8 cellular contexts compared by ENCODE assay signal in genomic region chr5:50667653-50668403, GRCh38. TPM values are rescaled to one million over a fixed set of nuclear protein-coding genes. Genes with fewer than 3 reads are reported as not detected.
DNase-seq lines count a peak whose midpoint lies in the region; ATAC-seq and TF ChIP-seq lines count a peak whose summit lies in the region.

No MANE protein-coding gene starts in this region.

- H3K4me1 ChIP-seq in mucosa of stomach (ENCODE audit: control insufficient read depth, insufficient read depth, low read length) = peaks cover 23% of the 10 kb centered on the region

- H3K36me3 Mint-ChIP-seq in endothelial cell (ENCODE audit: low read depth, unreplicated experiment) = peaks cover 4% of the 10 kb centered on the region

- no peaks in the 10 kb centered on the region for H3K9me3 ChIP-seq in mucosa of stomach (ENCODE audit: control insufficient read depth, low read length)

- peak overlapping the region; percentile 99 for H3K9ac ChIP-seq in mucosa of stomach (ENCODE audit: low read length)

- H3K27ac Mint-ChIP-seq in endothelial cell (ENCODE audit: unreplicated experiment) = peak overlapping the region; percentile 99

- H3K4me1 Mint-ChIP-seq in endothelial cell (ENCODE audit: unreplicated experiment) = peaks cover 19% of the 10 kb centered on the region

- H3K4me3 ChIP-seq in mucosa of stomach (ENCODE audit: low read length) = peak overlapping the region; percentile 90

- H3K27me3 ChIP-seq in mucosa of stomach (ENCODE audit: control insufficient read depth, insufficient read depth, low read length) = no peaks in the 10 kb centered on the region

- H3K27me3 Mint-ChIP-seq in endothelial cell (ENCODE audit: unreplicated experiment) = peaks cover 14% of the 10 kb centered on the region

- no peaks in the 10 kb centered on the region for H3K36me3 ChIP-seq in mucosa of stomach (ENCODE audit: control insufficient read depth, insufficient read depth, low read length)

- ATAC-seq in HG02938 (IDR thresholded peaks at IDR 0.05; ENCODE audit: unreplicated experiment) = peak; percentile 88

- peak overlapping the region; percentile 97 for H3K4me3 Mint-ChIP-seq in endothelial cell (ENCODE audit: unreplicated experiment)

- no peaks in the 10 kb centered on the region for H3K9me3 Mint-ChIP-seq in endothelial cell (ENCODE audit: unreplicated experiment)

- DNase-seq in NOMO-1 treated with DMSO at 0.1 percent for 48 hours (lab: John Stamatoyannopoulos, UW; ENCODE audit: unreplicated experiment) = peak; percentile 25
- DNase-seq in NOMO-1 treated with dmso at 0.1 percent for 144 hours (lab: John Stamatoyannopoulos, UW; ENCODE audit: unreplicated experiment) = no peak
- peak; percentile 71 for DNase-seq in NCI-H226
- peak; percentile 96 for DNase-seq in activated CD8-positive, alpha-beta memory T cell treated with anti-CD3 and anti-CD28 coated beads for 24 hours
- DNase-seq in endothelial cell (ENCODE audit: low spot score) = peak; percentile 80
- peak; percentile 77 to 85 for DNase-seq in stimulated activated CD8-positive, alpha-beta memory T cell treated with anti-CD3 and anti-CD28 coated beads, Interleukin-7, amount 100 ng/mL, for 4 hours (ENCODE audit: low read depth in 2 of 2)

- TF ChIP-seq CTCF in endothelial cell (IDR thresholded peaks at IDR 0.05; ENCODE audit: unreplicated experiment) = no peak

RNA-seq across cellular contexts. Expression of gene PARP8, which starts 1.4 kb away (rescaled TPM):
- 13.6 TPM for total RNA-seq in endothelial cell (ENCODE audit: unreplicated experiment)
